In genomic region chr11:103903621-103904323, GRCh38 we compare ENCODE assay signal across 10 cellular contexts.
DNase-seq lines count a peak whose midpoint lies in the region; ATAC-seq and TF ChIP-seq lines count a peak whose summit lies in the region.
"Had no signal": no experiment of that assay in that cellular context is flagged by ENCODE, and none has a peak within 500 bp of the region (broad histone marks: within the 10 kb centered on the region; RNA-seq: fewer than 3 reads in every experiment).

No MANE protein-coding gene starts in this region.

- H3K36me3 ChIP-seq in spleen (no peaks in the 10 kb centered on the region), mammary epithelial cell (ENCODE audit: insufficient read depth, low read length) (no peaks in the 10 kb centered on the region)

- H3K27me3 ChIP-seq in spleen (replicated peaks in 1 of 7), result no peaks in the 10 kb centered on the region
- no peaks in the 10 kb centered on the region for H3K27me3 ChIP-seq in mammary epithelial cell (ENCODE audit: insufficient read depth, low read length)

- 32 to 49% (median 45%) methylated on average over 2 of the region's 2 CpGs for WGBS in spleen, 5 donors
- 67% methylated on average over 2 of the region's 2 CpGs for WGBS in mammary epithelial cell (ENCODE audit: low coverage, missing lambda C conversion rate)

- H3K27ac ChIP-seq in spleen, result peak overlapping the region in 4 of 8 donors; percentile 5 to 39 (median 20)
- no peak overlapping the region for H3K27ac ChIP-seq in mammary epithelial cell (ENCODE audit: insufficient read depth, low read depth, low read length)
- H3K27ac ChIP-seq: PC-9 had no signal

- in situ Hi-C loops in mammary epithelial cell (cut with MboI; ENCODE audit: low sequenced_read_pairs in 2 of 2), result no loop called here

- no peaks in the 10 kb centered on the region for H3K79me2 ChIP-seq in mammary epithelial cell (ENCODE audit: insufficient read depth, low read length)

- H4K20me1 ChIP-seq in mammary epithelial cell (ENCODE audit: insufficient read depth, low read length), result no peaks in the 10 kb centered on the region

- intact Hi-C loops in spleen (cut with DNase I; ENCODE audit: low total_unique reads), result no loop called here
- intact Hi-C loops in mammary epithelial cell (cut with micrococcal nuclease), result no loop called here

- ATAC-seq in GM19324 (IDR thresholded peaks at IDR 0.05; ENCODE audit: low FRiP score, unreplicated experiment) (peak; percentile 88), HG02840 (IDR thresholded peaks at IDR 0.05; ENCODE audit: low FRiP score, unreplicated experiment) (peak; percentile 82), HG03571 (IDR thresholded peaks at IDR 0.05; ENCODE audit: unreplicated experiment) (peak; percentile 82)

- BruUV-seq in mammary epithelial cell (replicated peaks; lab: Mats Ljungman, UMichigan), result no TSS peak

- H3K9me3 ChIP-seq in spleen, result no peaks in the 10 kb centered on the region
- H3K9me3 ChIP-seq in mammary epithelial cell (replicated peaks; ENCODE audit: insufficient read depth, low read length), result no peaks in the 10 kb centered on the region

- H3K4me3 ChIP-seq in spleen (peak overlapping the region in 1 of 8 donors; percentile 15), mammary epithelial cell (replicated peaks in 1 of 3; ENCODE audit: insufficient read depth in 1 of 3, low read depth in 2 of 3, low read length in 3 of 3) (no peak overlapping the region)
- H3K4me3 ChIP-seq: PC-9 had no signal

- no peak for TF ChIP-seq CTCF in spleen (IDR thresholded peaks at IDR 0.05 in 8 of 11, conservative IDR thresholded peaks at IDR 0.05 in 3 of 11)
- no peak for TF ChIP-seq CTCF in mammary epithelial cell (conservative IDR thresholded peaks at IDR 0.05 in 1 of 2, IDR thresholded peaks at IDR 0.05 in 1 of 2; ENCODE audit: extremely low read depth in 1 of 2, insufficient read depth in 1 of 2, low read depth in 1 of 2, low read length in 2 of 2)
- no peak for TF ChIP-seq CTCF in GM10248 (IDR thresholded peaks at IDR 0.05; ENCODE audit: control extremely low read depth, extremely low read depth, low read depth, missing control alignments)

- TF ChIP-seq POLR2A in spleen (IDR thresholded peaks at IDR 0.05), result no peak

- H2AFZ ChIP-seq in mammary epithelial cell (ENCODE audit: low read depth, low read length), result no peak overlapping the region
- H2AFZ ChIP-seq: PC-9 had no signal

- H3K4me1 ChIP-seq in spleen (peaks cover 0 to 47% (median 34%) of the 10 kb centered on the region in 6 donors), mammary epithelial cell (ENCODE audit: insufficient read depth, low read length) (no peaks in the 10 kb centered on the region)

- no peak overlapping the region for H3K4me2 ChIP-seq in mammary epithelial cell (ENCODE audit: insufficient read depth, low read depth, low read length)
- H3K4me2 ChIP-seq: PC-9 had no signal

- DNase-seq in DMS53 treated with DMSO at 0.1 percent for 48 hours (lab: John Stamatoyannopoulos, UW; ENCODE audit: unreplicated experiment) (peak; percentile 87), spleen (no peak), mammary epithelial cell (no peak), NCI-H1417 (lab: John Stamatoyannopoulos, UW) (no peak), GM10248 (ENCODE audit: extremely low spot score) (no peak)
- DNase-seq: AML-193, PC-9 had no signal

- no peak overlapping the region for H3K9ac ChIP-seq in mammary epithelial cell (ENCODE audit: insufficient read depth, low read length)

- POLR2A ChIA-PET in GM10248 (lab: Yijun Ruan, JAX), result no interaction called here

- CTCF ChIA-PET in mammary epithelial cell (lab: Charles Lee; ENCODE audit: low non-redundant PET) (no interaction called here), GM10248 (lab: Yijun Ruan, JAX) (interaction anchor here (1.4 kb wide), 1 partner anchor 17 kb away, joined by 5 read pairs; no protein-coding TSS in a partner anchor)

- dilution Hi-C loops in mammary epithelial cell (cut with HindIII; ENCODE audit: low sequenced_read_pairs), result no loop called here
